Comparison of ENCODE assay signal across 8 cellular contexts in genomic region chr11:124586247-124586860, GRCh38. TPM values are rescaled to one million over a fixed set of nuclear protein-coding genes. Genes with fewer than 3 reads are reported as not detected.
DNase-seq lines count a peak whose midpoint lies in the region; ATAC-seq, FAIRE-seq and TF ChIP-seq lines count a peak whose summit lies in the region.

No MANE protein-coding gene starts in this region.

- H3K4me2 ChIP-seq in A549: no peak overlapping the region

- no peaks in the 10 kb centered on the region for H3K9me3 ChIP-seq in A549

- ATAC-seq in A549 (peak in 1 of 2 experiments; percentile 70; a peak in 3 of 6 replicates), GM18870 (IDR thresholded peaks at IDR 0.05; ENCODE audit: unreplicated experiment) (no peak)

- H3K27ac ChIP-seq in A549: no peak overlapping the region

- 0% methylated on average over 3 of the region's 3 CpGs for WGBS in A549 (ENCODE audit: missing lambda C conversion rate)

- TF ChIP-seq CTCF in A549 (IDR thresholded peaks at IDR 0.05): peak; percentile 44
- peak; percentile 61 for TF ChIP-seq CTCF in GM12874 (IDR thresholded peaks at IDR 0.05; ENCODE audit: insufficient read depth, low read depth, low read length)
- TF ChIP-seq CTCF in LNCaP clone FGC (IDR thresholded peaks at IDR 0.05; ENCODE audit: control insufficient read depth, extremely low read depth, insufficient read depth): peak; percentile 82

- POLR2A ChIA-PET in A549 (lab: Yijun Ruan, JAX): no interaction called here

- no peak overlapping the region for H3K4me3 ChIP-seq in A549
- H3K4me3 ChIP-seq in LNCaP clone FGC (ENCODE audit: low read depth, low read length): no peak overlapping the region

- FAIRE-seq in A549 (lab: Jason Lieb, UNC): no peak

- DNase-seq in A549 (ENCODE audit: low read depth in 1 of 2, low spot score in 1 of 2) (peak; percentile 2 to 50), LNCaP clone FGC (ENCODE audit: low read depth) (peak; percentile 35), SKM-1 treated with dmso at 0.1 percent for 144 hours (lab: John Stamatoyannopoulos, UW; ENCODE audit: unreplicated experiment) (peak; percentile 61), astrocyte of the hippocampus (ENCODE audit: low read depth, low spot score) (peak; percentile 83), inferior parietal cortex (ENCODE audit: extremely low spot score) (peak; percentile 81)
- peak; percentile 45 for DNase-seq in stimulated activated CD4-positive, alpha-beta T cell treated with anti-CD3 and anti-CD28 coated beads, Interleukin-4, amount 100 ng/mL, for 24 hours

- TF ChIP-seq RAD21 in A549 (conservative IDR thresholded peaks at IDR 0.05 in 1 of 2, IDR thresholded peaks at IDR 0.05 in 1 of 2): peak; percentile 35 to 54; a peak in 4 of 5 replicates

- TF ChIP-seq POLR2A in A549 (IDR thresholded peaks at IDR 0.05; ENCODE audit: low read length): no peak

- no peaks in the 10 kb centered on the region for H3K4me1 ChIP-seq in A549

- CTCF ChIA-PET in A549 (lab: Yijun Ruan, JAX): interaction anchor here (1.0 to 2.7 kb wide), 8 partner anchors 9 to 515 kb away, joined by 3 to 12 read pairs (median 4); partner anchors contain the start of genes OR8B12 and OR8B4

- TF ChIP-seq EP300 in A549 (IDR thresholded peaks at IDR 0.05): no peak

TF ChIP-seq in A549, 52 proteins besides CTCF, POLR2A, EP300 and RAD21:
- no peak for TF ChIP-seq ELK1 (IDR thresholded peaks at IDR 0.05; ENCODE audit: low read depth, low read length)
- TF ChIP-seq NPAS2 (CRISPR knock-in tag; IDR thresholded peaks at IDR 0.05; ENCODE audit: borderline replicate concordance): no peak
- no peak for TF ChIP-seq MAX (IDR thresholded peaks at IDR 0.05)
- no peak for TF ChIP-seq RARB (CRISPR knock-in tag; IDR thresholded peaks at IDR 0.05)
- no peak for TF ChIP-seq ZC3H11A (IDR thresholded peaks at IDR 0.05)
- TF ChIP-seq SMC3 (IDR thresholded peaks at IDR 0.05): peak; percentile 55; the same call in 2 of the 3 replicates

RNA-seq across cellular contexts. Expression of gene OR8A1, which starts 16.6 kb away (rescaled TPM):
- polyA plus RNA-seq in A549 (2011; rRNA removed): not detected in 2 replicates
- not detected in 2 replicates for polyA plus RNA-seq in A549 (2012; cell fraction: cytosol; rRNA removed)
- not detected in 2 replicates for polyA plus RNA-seq in A549 (2012; cell fraction: nucleus; rRNA removed)
- polyA plus RNA-seq in A549 (2017; fragmentation: RNase III; extraction: RNeasy Plus Mini Kit Qiagen cat#74134 plus additional on column Dnase treatment): not detected in 3 replicates
- not detected in 2 replicates for polyA minus RNA-seq in A549 (2011; rRNA and poly(A)+ RNA removed)

RNA-seq across cellular contexts. Expression of gene PANX3, which starts 24.9 kb away (rescaled TPM):
- polyA plus RNA-seq in A549 (2011; rRNA removed): not detected in 2 replicates
- not detected in 2 replicates for polyA plus RNA-seq in A549 (2012; cell fraction: cytosol; rRNA removed)
- not detected in 2 replicates for polyA plus RNA-seq in A549 (2012; cell fraction: nucleus; rRNA removed)
- not detected in 3 replicates for polyA plus RNA-seq in A549 (2017; fragmentation: RNase III; extraction: RNeasy Plus Mini Kit Qiagen cat#74134 plus additional on column Dnase treatment)
- polyA minus RNA-seq in A549 (2011; rRNA and poly(A)+ RNA removed): not detected in 2 replicates

RNA-seq across cellular contexts. Expression of gene TBRG1, which starts 36.3 kb away (rescaled TPM):
- polyA plus RNA-seq in A549 (2011; rRNA removed): 29.2 and 37.4 TPM in 2 replicates
- polyA plus RNA-seq in A549 (2012; cell fraction: cytosol; rRNA removed): 10.3 and 11.5 TPM in 2 replicates
- 19.1 and 19.6 TPM in 2 replicates for polyA plus RNA-seq in A549 (2012; cell fraction: nucleus; rRNA removed)
- 13.0 to 13.8 TPM (median 13.6 TPM) in 3 replicates for polyA plus RNA-seq in A549 (2017; fragmentation: RNase III; extraction: RNeasy Plus Mini Kit Qiagen cat#74134 plus additional on column Dnase treatment)
- polyA minus RNA-seq in A549 (2011; rRNA and poly(A)+ RNA removed): 15.5 and 18.0 TPM in 2 replicates

RNA-seq across cellular contexts. Expression of gene OR8B12, which starts 42.9 kb away (rescaled TPM):
- polyA plus RNA-seq in A549 (2011; rRNA removed) (not detected in 2 replicates), A549 (2017; fragmentation: RNase III; extraction: RNeasy Plus Mini Kit Qiagen cat#74134 plus additional on column Dnase treatment) (not detected in 3 replicates)
- not detected in 2 replicates for polyA plus RNA-seq in A549 (2012; cell fraction: cytosol; rRNA removed)
- not detected in 2 replicates for polyA plus RNA-seq in A549 (2012; cell fraction: nucleus; rRNA removed)
- not detected in 2 replicates for polyA minus RNA-seq in A549 (2011; rRNA and poly(A)+ RNA removed)

Comparison
In these comparisons a context has a peak if more than half of its experiments do, and no peak if none do; other contexts are left out.
1. DNase-seq: peak in every context shown above with its lines; median percentile 83 in astrocyte of the hippocampus; 81 in inferior parietal cortex; 61 in SKM-1 treated with dmso at 0.1 percent for 144 hours; 45 in stimulated activated CD4-positive, alpha-beta T cell treated with anti-CD3 and anti-CD28 coated beads, Interleukin-4, amount 100 ng/mL, for 24 hours; 35 in LNCaP clone FGC; 26 in A549.